In genomic region chr12:53211476-53212381, GRCh38 we compare ENCODE assay signal across 8 cellular contexts. TPM values are rescaled to one million over a fixed set of nuclear protein-coding genes. Genes with fewer than 3 reads are reported as not detected.
DNase-seq lines count a peak whose midpoint lies in the region; ATAC-seq and TF ChIP-seq lines count a peak whose summit lies in the region.
"Had no signal": no experiment of that assay in that cellular context is flagged by ENCODE, and none has a peak within 500 bp of the region (broad histone marks: within the 10 kb centered on the region; RNA-seq: fewer than 3 reads in every experiment).

No MANE protein-coding gene starts in this region.

- no peak overlapping the region for H3K4me3 Mint-ChIP-seq in Caco-2 (ENCODE audit: unreplicated experiment)

- H3K27ac Mint-ChIP-seq in Caco-2 (ENCODE audit: unreplicated experiment): no peak overlapping the region

- POLR2A ChIA-PET in Caco-2 (lab: Charles Lee): no interaction called here

- H3K4me1 ChIP-seq in Caco-2 (peaks cover 7% of the 10 kb centered on the region; the same call in 1 of the 2 replicates), right lobe of liver (peaks cover 0 to 2% (median 0%) of the 10 kb centered on the region in 4 donors)

- TF ChIP-seq CTCF in Caco-2 (IDR thresholded peaks at IDR 0.05; ENCODE audit: insufficient read depth in 1 of 2, low read depth in 1 of 2, low read length in 1 of 2, severe bottlenecking in 1 of 2, unreplicated experiment in 1 of 2): peak; percentile 44 to 67
- TF ChIP-seq CTCF in WI38 (IDR thresholded peaks at IDR 0.05; ENCODE audit: low read depth, low read length): peak; percentile 39
- peak in 3 of 4 donors; percentile 20 to 21 (median 21) for TF ChIP-seq CTCF in right lobe of liver (IDR thresholded peaks at IDR 0.05)

- H3K4me3 ChIP-seq in Caco-2 (ENCODE audit: low read depth, low read length) (no peak overlapping the region), H7 (ENCODE audit: insufficient read depth, low read depth, low read length) (no peak overlapping the region), WI38 (ENCODE audit: low read depth, low read length) (no peak overlapping the region), right lobe of liver (no peak overlapping the region)

- intact Hi-C loops in Caco-2 (cut with micrococcal nuclease; ENCODE audit: unreplicated experiment) (loop anchor here (2.0 kb wide), 1 partner anchor 83 kb away; the partner anchor contains the start of gene PFDN5), right lobe of liver (cut with DNase I) (loop anchor here (5.0 kb wide), 1 partner anchor 76 kb away; no protein-coding TSS in a partner anchor)

- H3K27ac ChIP-seq in right lobe of liver: no peak overlapping the region

- TF ChIP-seq POLR2A in right lobe of liver (IDR thresholded peaks at IDR 0.05): no peak

- H3K36me3 ChIP-seq in Caco-2 (ENCODE audit: control insufficient read depth, insufficient read depth, low read length): no peaks in the 10 kb centered on the region
- peaks cover 16% of the 10 kb centered on the region for H3K36me3 ChIP-seq in H7 (replicated peaks; ENCODE audit: control insufficient read depth, insufficient read depth, low read length)
- no peaks in the 10 kb centered on the region for H3K36me3 ChIP-seq in right lobe of liver

- no TSS peak for BruUV-seq in Caco-2 (replicated peaks; lab: Mats Ljungman, UMichigan)

- H3K4me1 Mint-ChIP-seq in Caco-2 (ENCODE audit: low read depth, unreplicated experiment): peaks cover 9% of the 10 kb centered on the region

- H3K9me3 Mint-ChIP-seq in Caco-2 (ENCODE audit: unreplicated experiment): no peaks in the 10 kb centered on the region

- no peaks in the 10 kb centered on the region for H3K27me3 ChIP-seq in Caco-2 (replicated peaks; ENCODE audit: control insufficient read depth, insufficient read depth, low read length)
- H3K27me3 ChIP-seq in H7 (ENCODE audit: control insufficient read depth, insufficient read depth, low read length): no peaks in the 10 kb centered on the region
- H3K27me3 ChIP-seq in right lobe of liver: no peaks in the 10 kb centered on the region

- H3K27me3 Mint-ChIP-seq in Caco-2 (ENCODE audit: insufficient read depth, unreplicated experiment): no peaks in the 10 kb centered on the region

- H3K9me3 ChIP-seq in Caco-2 (no peaks in the 10 kb centered on the region), right lobe of liver (no peaks in the 10 kb centered on the region)

- DNase-seq in Caco-2 (peak in 1 of 2 experiments; percentile 56), H7 (peak; percentile 86), right lobe of liver (no peak), UCSD-AML1 (lab: John Stamatoyannopoulos, UW; ENCODE audit: unreplicated experiment) (no peak), NCI-H345 (lab: John Stamatoyannopoulos, UW) (no peak), superior temporal gyrus (ENCODE audit: extremely low spot score) (no peak)
- DNase-seq: retina had no signal

- peak in 1 of 4 donors; percentile 19 for ATAC-seq in right lobe of liver

- WGBS in right lobe of liver (ENCODE audit: insufficient coverage, low coverage, low lambda C conversion rate, missing lambda C conversion rate): 82% methylated on average over 3 of the region's 13 CpGs

- no peaks in the 10 kb centered on the region for H3K36me3 Mint-ChIP-seq in Caco-2 (ENCODE audit: insufficient read depth, unreplicated experiment)

- CTCF ChIA-PET in Caco-2 (lab: Charles Lee): interaction anchor here (0.6 to 3.6 kb wide), 15 partner anchors 9 to 218 kb away, joined by 3 to 41 read pairs (median 7); partner anchors contain the start of genes AAAS, CSAD, ESPL1 and PFDN5

RNA-seq across cellular contexts. Expression of gene ITGB7, which starts 4.7 kb away (rescaled TPM):
- total RNA-seq in Caco-2 (2022) (1.1 TPM in 2 replicates), right lobe of liver (1 to 10 TPM; 2.9 to 8.0 (median 3.9) TPM)
- 0.30 and 0.52 TPM in 2 replicates for total RNA-seq in H7 (2014; rRNA removed; shearing (Covaris generic))

RNA-seq across cellular contexts. Expression of gene RARG, which starts 20.3 kb away (rescaled TPM):
- 11.8 and 12.9 TPM in 2 replicates for total RNA-seq in Caco-2 (2022)
- total RNA-seq in H7 (2014; rRNA removed; shearing (Covaris generic)): 50.1 and 58.1 TPM in 2 replicates
- total RNA-seq in right lobe of liver: 1 to 10 TPM; 1.9 to 2.4 (median 2.1) TPM

RNA-seq across cellular contexts. Expression of gene CSAD, which starts 31.0 kb away (rescaled TPM):
- total RNA-seq in Caco-2 (2022) (20.1 and 23.0 TPM in 2 replicates), right lobe of liver (10 to 100 TPM; 20.6 to 54.2 (median 37.1) TPM)
- 3.0 and 3.4 TPM in 2 replicates for total RNA-seq in H7 (2014; rRNA removed; shearing (Covaris generic))

RNA-seq across cellular contexts. Expression of gene ZNF740, which starts 31.2 kb away (rescaled TPM):
- total RNA-seq in Caco-2 (2022) (35.8 and 43.0 TPM in 2 replicates), right lobe of liver (10 to 100 TPM in 5 of 6 experiments, 1 to 10 TPM in 1; 5.5 to 24.4 (median 19.2) TPM)
- 8.7 and 9.1 TPM in 2 replicates for total RNA-seq in H7 (2014; rRNA removed; shearing (Covaris generic))

RNA-seq across cellular contexts. Expression of gene ESPL1, which starts 56.4 kb away (rescaled TPM):
- total RNA-seq in Caco-2 (2022): 32.3 and 34.9 TPM in 2 replicates
- 43.6 and 46.2 TPM in 2 replicates for total RNA-seq in H7 (2014; rRNA removed; shearing (Covaris generic))
- total RNA-seq in right lobe of liver: 10 to 100 TPM in 2 of 6 experiments, 1 to 10 TPM in 3, under 1 TPM in 1; 0.04 to 15.0 (median 4.5) TPM
